ENCODE assay signal across 1 cellular context in the genomic region with DNA sequence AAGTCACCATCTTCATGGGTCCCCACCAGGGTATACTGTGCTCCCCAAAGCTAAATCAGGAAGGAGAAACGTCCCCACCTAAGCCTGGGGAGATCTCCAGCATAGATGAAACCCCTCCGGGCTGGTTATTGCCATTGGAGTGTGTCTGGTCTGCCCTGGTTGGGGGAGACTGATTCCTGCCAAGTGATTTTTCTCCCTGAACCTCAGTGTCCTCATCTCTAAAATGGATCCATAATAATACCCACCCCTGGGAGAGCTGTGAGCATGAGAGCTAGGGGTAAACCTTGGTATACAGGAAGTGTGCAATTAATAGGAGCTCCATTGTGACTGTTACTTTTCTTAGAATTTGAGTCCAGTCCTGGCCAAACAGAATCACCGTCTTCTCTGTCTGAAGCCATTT.
TF ChIP-seq lines count a peak whose summit lies in the region.

No MANE protein-coding gene starts in this region.

TF ChIP-seq in HepG2, 621 proteins besides CTCF, POLR2A, EP300 and RAD21 (continued from another document):
- TF ChIP-seq, protein P1, sequence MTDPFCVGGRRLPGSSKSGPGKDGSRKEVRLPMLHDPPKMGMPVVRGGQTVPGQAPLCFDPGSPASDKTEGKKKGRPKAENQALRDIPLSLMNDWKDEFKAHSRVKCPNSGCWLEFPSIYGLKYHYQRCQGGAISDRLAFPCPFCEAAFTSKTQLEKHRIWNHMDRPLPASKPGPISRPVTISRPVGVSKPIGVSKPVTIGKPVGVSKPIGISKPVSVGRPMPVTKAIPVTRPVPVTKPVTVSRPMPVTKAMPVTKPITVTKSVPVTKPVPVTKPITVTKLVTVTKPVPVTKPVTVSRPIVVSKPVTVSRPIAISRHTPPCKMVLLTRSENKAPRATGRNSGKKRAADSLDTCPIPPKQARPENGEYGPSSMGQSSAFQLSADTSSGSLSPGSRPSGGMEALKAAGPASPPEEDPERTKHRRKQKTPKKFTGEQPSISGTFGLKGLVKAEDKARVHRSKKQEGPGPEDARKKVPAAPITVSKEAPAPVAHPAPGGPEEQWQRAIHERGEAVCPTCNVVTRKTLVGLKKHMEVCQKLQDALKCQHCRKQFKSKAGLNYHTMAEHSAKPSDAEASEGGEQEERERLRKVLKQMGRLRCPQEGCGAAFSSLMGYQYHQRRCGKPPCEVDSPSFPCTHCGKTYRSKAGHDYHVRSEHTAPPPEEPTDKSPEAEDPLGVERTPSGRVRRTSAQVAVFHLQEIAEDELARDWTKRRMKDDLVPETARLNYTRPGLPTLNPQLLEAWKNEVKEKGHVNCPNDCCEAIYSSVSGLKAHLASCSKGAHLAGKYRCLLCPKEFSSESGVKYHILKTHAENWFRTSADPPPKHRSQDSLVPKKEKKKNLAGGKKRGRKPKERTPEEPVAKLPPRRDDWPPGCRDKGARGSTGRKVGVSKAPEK (CRISPR knock-in tag; IDR thresholded peaks at IDR 0.05; ENCODE audit: borderline replicate concordance), result no peak
